ENCODE assay signal across 13 cellular contexts in genomic region chr14:103130965-103131364, GRCh38. TPM values are rescaled to one million over a fixed set of nuclear protein-coding genes. Genes with fewer than 3 reads are reported as not detected.
DNase-seq lines count a peak whose midpoint lies in the region; TF ChIP-seq lines count a peak whose summit lies in the region.
"Had no signal": no experiment of that assay in that cellular context is flagged by ENCODE, and none has a peak within 500 bp of the region (broad histone marks: within the 10 kb centered on the region; RNA-seq: fewer than 3 reads in every experiment).

No MANE protein-coding gene starts in this region.

- no peaks in the 10 kb centered on the region for H3K4me1 Mint-ChIP-seq in activated CD4-positive, alpha-beta memory T cell treated with anti-CD3 and anti-CD28 coated beads for 36 hours (ENCODE audit: low read depth)
- H3K4me1 Mint-ChIP-seq in activated T-helper 2 cell treated with anti-CD3 and anti-CD28 coated beads, Interferon-gamma antibody, Interleukin-2, Interleukin-4, amounts not matched to agents 10 μg/mL and 5 μg/mL and 100 μg/mL, durations not matched to agents 14 hours and 24 hours and 36 hours (ENCODE audit: low read depth), result no peaks in the 10 kb centered on the region

- H3K4me3 ChIP-seq in ACC112 (ENCODE audit: low read depth, low read length), result no peak overlapping the region
- H3K4me3 ChIP-seq in cardiac fibroblast (replicated peaks in 1 of 2; ENCODE audit: low read depth in 2 of 2, low read length in 2 of 2), result no peak overlapping the region
- H3K4me3 ChIP-seq: BLaER1 treated with 17β-estradiol and CSF1 and Interleukin-3, amounts not matched to agents 10 nM and 100 nM; GM12878 had no signal

- H3K27me3 ChIP-seq in ACC112 (ENCODE audit: insufficient read depth, low read length), result no peaks in the 10 kb centered on the region
- H3K27me3 ChIP-seq: BLaER1 treated with 17β-estradiol and CSF1 and Interleukin-3, amounts not matched to agents 10 nM and 100 nM had no signal

- peaks cover 30% of the 10 kb centered on the region; the same call in 1 of the 2 replicates for H3K36me3 ChIP-seq in ACC112 (ENCODE audit: insufficient read depth, low read length)

- POLR2A ChIA-PET in activated CD4-positive, alpha-beta memory T cell treated with anti-CD3 and anti-CD28 coated beads for 36 hours (lab: Charles Lee), result interaction anchor here (0.6 kb wide), 1 partner anchor 343 kb away, joined by 3 read pairs; no protein-coding TSS in a partner anchor

- H2AFZ ChIP-seq in ACC112 (ENCODE audit: low read length, unreplicated experiment), result no peak overlapping the region

- H3K4me1 ChIP-seq in ACC112 (ENCODE audit: control insufficient read depth, insufficient read depth, low read length, unreplicated experiment), result peaks cover 43% of the 10 kb centered on the region

- H3K36me3 Mint-ChIP-seq in activated CD4-positive, alpha-beta memory T cell treated with anti-CD3 and anti-CD28 coated beads for 36 hours, result no peaks in the 10 kb centered on the region
- no peaks in the 10 kb centered on the region for H3K36me3 Mint-ChIP-seq in activated T-helper 2 cell treated with anti-CD3 and anti-CD28 coated beads, Interferon-gamma antibody, Interleukin-2, Interleukin-4, amounts not matched to agents 10 μg/mL and 5 μg/mL and 100 μg/mL, durations not matched to agents 14 hours and 24 hours and 36 hours (ENCODE audit: low read depth)

- H3K27ac ChIP-seq in ACC112 (ENCODE audit: low read depth, low read length), result peak overlapping the region; percentile 31; the same call in 1 of the 2 replicates
- H3K27ac ChIP-seq: BLaER1 treated with 17β-estradiol and CSF1 and Interleukin-3, amounts not matched to agents 10 nM and 100 nM had no signal

- TF ChIP-seq CTCF in cardiac fibroblast (IDR thresholded peaks at IDR 0.05; ENCODE audit: low read depth, low read length), result no peak

- peaks cover 13% of the 10 kb centered on the region for H3K79me2 ChIP-seq in ACC112 (ENCODE audit: control insufficient read depth, insufficient read depth, low read length, unreplicated experiment)

- H3K27me3 Mint-ChIP-seq in activated CD4-positive, alpha-beta memory T cell treated with anti-CD3 and anti-CD28 coated beads for 36 hours, result peaks cover 5% of the 10 kb centered on the region
- H3K27me3 Mint-ChIP-seq in activated T-helper 2 cell treated with anti-CD3 and anti-CD28 coated beads, Interferon-gamma antibody, Interleukin-2, Interleukin-4, amounts not matched to agents 10 μg/mL and 5 μg/mL and 100 μg/mL, durations not matched to agents 14 hours and 24 hours and 36 hours (ENCODE audit: low read depth), result no peaks in the 10 kb centered on the region

- no peak overlapping the region for H3K4me3 Mint-ChIP-seq in activated CD4-positive, alpha-beta memory T cell treated with anti-CD3 and anti-CD28 coated beads for 36 hours
- H3K4me3 Mint-ChIP-seq in activated T-helper 2 cell treated with anti-CD3 and anti-CD28 coated beads, Interferon-gamma antibody, Interleukin-2, Interleukin-4, amounts not matched to agents 10 μg/mL and 5 μg/mL and 100 μg/mL, durations not matched to agents 14 hours and 24 hours and 36 hours (ENCODE audit: low read depth), result no peak overlapping the region

- peak; percentile 34 for DNase-seq in NCI-H1092 (lab: John Stamatoyannopoulos, UW)
- DNase-seq in cardiac fibroblast (ENCODE audit: low read depth in 2 of 2), result peak; percentile 72 to 90
- DNase-seq in mucosa of gallbladder (ENCODE audit: low spot score), result peak; percentile 59
- DNase-seq in effector CD4-positive, alpha-beta T cell, result no peak
- no peak for DNase-seq in HPDE6-E6E7 (ENCODE audit: extremely low spot score)
- DNase-seq in activated CD4-positive, alpha-beta memory T cell treated with anti-CD3 and anti-CD28 coated beads for 36 hours, result no peak
- no peak for DNase-seq in activated T-helper 2 cell treated with anti-CD3 and anti-CD28 coated beads, Interferon-gamma antibody, Interleukin-2, Interleukin-4, amounts not matched to agents 10 μg/mL and 5 μg/mL and 100 μg/mL, durations not matched to agents 14 hours and 24 hours and 36 hours (ENCODE audit: low spot score)
- DNase-seq: central memory CD4-positive, alpha-beta T cell; nucleus accumbens had no signal

- no peaks in the 10 kb centered on the region for H3K9me3 Mint-ChIP-seq in activated CD4-positive, alpha-beta memory T cell treated with anti-CD3 and anti-CD28 coated beads for 36 hours
- no peaks in the 10 kb centered on the region for H3K9me3 Mint-ChIP-seq in activated T-helper 2 cell treated with anti-CD3 and anti-CD28 coated beads, Interferon-gamma antibody, Interleukin-2, Interleukin-4, amounts not matched to agents 10 μg/mL and 5 μg/mL and 100 μg/mL, durations not matched to agents 14 hours and 24 hours and 36 hours

- CTCF ChIA-PET in activated CD4-positive, alpha-beta memory T cell treated with anti-CD3 and anti-CD28 coated beads for 36 hours (lab: Charles Lee), result interaction anchor here (2.7 kb wide), 1 partner anchor 26 kb away, joined by 12 read pairs; no protein-coding TSS in a partner anchor

- H3K27ac Mint-ChIP-seq in activated CD4-positive, alpha-beta memory T cell treated with anti-CD3 and anti-CD28 coated beads for 36 hours, result no peak overlapping the region
- H3K27ac Mint-ChIP-seq in activated T-helper 2 cell treated with anti-CD3 and anti-CD28 coated beads, Interferon-gamma antibody, Interleukin-2, Interleukin-4, amounts not matched to agents 10 μg/mL and 5 μg/mL and 100 μg/mL, durations not matched to agents 14 hours and 24 hours and 36 hours, result no peak overlapping the region

- intact Hi-C loops in activated CD4-positive, alpha-beta memory T cell treated with anti-CD3 and anti-CD28 coated beads for 36 hours (cut with micrococcal nuclease), result no loop called here
- intact Hi-C loops in activated T-helper 2 cell treated with anti-CD3 and anti-CD28 coated beads, Interferon-gamma antibody, Interleukin-2, Interleukin-4, amounts not matched to agents 10 μg/mL and 5 μg/mL and 100 μg/mL, durations not matched to agents 14 hours and 24 hours and 36 hours (cut with micrococcal nuclease), result no loop called here

RNA-seq across cellular contexts. Expression of gene TNFAIP2, which starts 7.7 kb away (rescaled TPM):
- 133 TPM for total RNA-seq in mucosa of gallbladder
- total RNA-seq in activated CD4-positive, alpha-beta memory T cell treated with anti-CD3 and anti-CD28 coated beads for 36 hours, result under 1 TPM; 0.50 to 0.56 TPM
- total RNA-seq in activated T-helper 2 cell treated with anti-CD3 and anti-CD28 coated beads, Interferon-gamma antibody, Interleukin-2, Interleukin-4, amounts not matched to agents 10 μg/mL and 5 μg/mL and 100 μg/mL, durations not matched to agents 14 hours and 24 hours and 36 hours, result 0.64 and 1.0 TPM in 2 replicates
- total RNA-seq: SK-MEL-5 had no signal

RNA-seq across cellular contexts. Expression of gene EXOC3L4, which starts 36.4 kb away (rescaled TPM):
- total RNA-seq in mucosa of gallbladder, result 22.9 TPM
- total RNA-seq in activated CD4-positive, alpha-beta memory T cell treated with anti-CD3 and anti-CD28 coated beads for 36 hours, result not detected
- not detected in 2 replicates for total RNA-seq in activated T-helper 2 cell treated with anti-CD3 and anti-CD28 coated beads, Interferon-gamma antibody, Interleukin-2, Interleukin-4, amounts not matched to agents 10 μg/mL and 5 μg/mL and 100 μg/mL, durations not matched to agents 14 hours and 24 hours and 36 hours
- total RNA-seq: GM12878, SK-MEL-5 had no signal

RNA-seq across cellular contexts. Expression of gene LBHD2, which starts 47.0 kb away (rescaled TPM):
- total RNA-seq in mucosa of gallbladder, result 0.60 TPM
- not detected for total RNA-seq in activated CD4-positive, alpha-beta memory T cell treated with anti-CD3 and anti-CD28 coated beads for 36 hours
- not detected in 2 replicates for total RNA-seq in activated T-helper 2 cell treated with anti-CD3 and anti-CD28 coated beads, Interferon-gamma antibody, Interleukin-2, Interleukin-4, amounts not matched to agents 10 μg/mL and 5 μg/mL and 100 μg/mL, durations not matched to agents 14 hours and 24 hours and 36 hours
- total RNA-seq: GM12878, SK-MEL-5 had no signal

Comparison
In these comparisons a context has a peak if more than half of its experiments do, and no peak if none do; other contexts are left out.
1. DNase-seq: peak in NCI-H1092 (single experiment), cardiac fibroblast (2 of 2) and mucosa of gallbladder (single experiment); none in effector CD4-positive, alpha-beta T cell (single experiment), HPDE6-E6E7 (single experiment), activated CD4-positive, alpha-beta memory T cell treated with anti-CD3 and anti-CD28 coated beads for 36 hours (single experiment) and activated T-helper 2 cell treated with anti-CD3 and anti-CD28 coated beads, Interferon-gamma antibody, Interleukin-2, Interleukin-4, amounts not matched to agents 10 μg/mL and 5 μg/mL and 100 μg/mL, durations not matched to agents 14 hours and 24 hours and 36 hours (single experiment).
2. RNA of gene TNFAIP2, which starts 7.7 kb away (total RNA-seq): 133 TPM in mucosa of gallbladder (single experiment); 0.64 to 1.0 TPM in activated T-helper 2 cell treated with anti-CD3 and anti-CD28 coated beads, Interferon-gamma antibody, Interleukin-2, Interleukin-4, amounts not matched to agents 10 μg/mL and 5 μg/mL and 100 μg/mL, durations not matched to agents 14 hours and 24 hours and 36 hours and 0.50 to 0.56 TPM in activated CD4-positive, alpha-beta memory T cell treated with anti-CD3 and anti-CD28 coated beads for 36 hours; every median in the first group is over 10 times any median in the second.
3. RNA of gene EXOC3L4, which starts 36.4 kb away (total RNA-seq): 22.9 TPM in mucosa of gallbladder (single experiment); not detected in activated CD4-positive, alpha-beta memory T cell treated with anti-CD3 and anti-CD28 coated beads for 36 hours and not detected in activated T-helper 2 cell treated with anti-CD3 and anti-CD28 coated beads, Interferon-gamma antibody, Interleukin-2, Interleukin-4, amounts not matched to agents 10 μg/mL and 5 μg/mL and 100 μg/mL, durations not matched to agents 14 hours and 24 hours and 36 hours; every median in the first group is over 10 times any median in the second.